ENCODE assay signal across 8 cellular contexts in the genomic region with DNA sequence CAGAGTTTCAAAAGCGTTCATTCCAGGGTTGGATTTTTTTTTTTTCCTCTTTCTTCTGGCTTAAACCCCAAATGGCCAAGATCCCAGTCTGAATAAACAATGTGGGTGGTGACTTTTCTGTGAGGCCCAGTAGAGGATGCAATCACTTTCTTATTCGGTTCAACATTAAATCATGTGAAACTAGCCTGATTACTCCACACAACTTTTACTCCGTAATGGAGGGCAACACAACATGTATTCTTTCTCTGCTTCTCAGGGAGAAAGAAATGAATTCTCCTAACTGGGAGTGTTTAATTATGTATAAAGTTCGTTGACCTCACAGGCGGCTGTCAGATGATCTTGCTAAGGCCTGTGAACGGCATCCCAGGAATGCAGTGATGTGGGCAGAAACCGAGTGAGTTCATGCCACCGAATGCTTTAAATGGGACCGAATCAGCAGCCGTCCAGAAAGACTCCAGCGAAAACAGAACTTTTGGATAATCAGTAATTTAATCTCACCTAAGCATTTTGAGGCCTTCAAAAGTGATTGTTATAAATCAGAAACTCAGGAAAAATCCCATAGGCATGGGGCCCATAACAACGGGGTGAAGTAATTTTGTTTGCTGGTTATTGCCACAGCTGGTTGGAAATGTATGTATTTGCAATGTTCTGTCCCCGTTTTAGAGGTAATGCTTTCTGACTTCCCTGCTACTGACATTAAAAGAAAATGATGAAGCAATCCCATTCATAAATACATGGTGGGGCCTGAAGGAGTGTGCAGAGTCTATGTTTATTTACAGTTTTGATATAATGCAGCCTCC.
A peak's percentile ranks its signal among the peaks of the same experiment; 100 is the strongest.
DNase-seq lines count a peak whose midpoint lies in the region; ATAC-seq and TF ChIP-seq lines count a peak whose summit lies in the region.

No MANE protein-coding gene starts in this region.

- WGBS in aorta, 2 donors: 4 to 5% methylated on average over 13 of the region's 13 CpGs

- peaks cover 5 to 8% of the 10 kb centered on the region in 2 donors for H3K4me1 ChIP-seq in aorta (ENCODE audit: control insufficient read depth in 1 of 2, insufficient read depth in 2 of 2, low read length in 2 of 2)

- H3K27me3 ChIP-seq in AG04450 (ENCODE audit: control insufficient read depth, insufficient read depth, low read length) (peaks cover 5% of the 10 kb centered on the region), aorta (ENCODE audit: control insufficient read depth in 1 of 2, insufficient read depth in 2 of 2, low read length in 1 of 2) (no peaks in the 10 kb centered on the region)

- H3K36me3 Mint-ChIP-seq in endothelial cell (ENCODE audit: low read depth, unreplicated experiment): no peaks in the 10 kb centered on the region

- POLR2A ChIA-PET in AG04450 (lab: Yijun Ruan, JAX): no interaction called here

- ATAC-seq in aorta (ENCODE audit: low FRiP score) (peak; percentile 88), HG02678 (IDR thresholded peaks at IDR 0.05; ENCODE audit: unreplicated experiment) (no peak)

- peak overlapping the region; percentile 5 for H3K27ac Mint-ChIP-seq in endothelial cell (ENCODE audit: unreplicated experiment)

- no peak for TF ChIP-seq CTCF in AG04450 (IDR thresholded peaks at IDR 0.05; ENCODE audit: low read depth, low read length)
- TF ChIP-seq CTCF in endothelial cell (IDR thresholded peaks at IDR 0.05; ENCODE audit: unreplicated experiment): no peak

- no peaks in the 10 kb centered on the region for H3K27me3 Mint-ChIP-seq in endothelial cell (ENCODE audit: unreplicated experiment)

- peaks cover 4% of the 10 kb centered on the region; the same call in 1 of the 2 replicates for H3K9me3 ChIP-seq in AG04450 (ENCODE audit: control insufficient read depth, insufficient read depth, low read length)
- no peaks in the 10 kb centered on the region for H3K9me3 ChIP-seq in aorta (ENCODE audit: control insufficient read depth, low read length)

- intact Hi-C loops in aorta (cut with DNase I): loop anchor here (5.0 to 10.0 kb wide), 5 partner anchors 63 to 106 kb away; no protein-coding TSS in a partner anchor

- no peak overlapping the region for H3K4me3 Mint-ChIP-seq in endothelial cell (ENCODE audit: unreplicated experiment)

- no peaks in the 10 kb centered on the region for H3K4me1 Mint-ChIP-seq in endothelial cell (ENCODE audit: unreplicated experiment)

- no peaks in the 10 kb centered on the region for H3K9me3 Mint-ChIP-seq in endothelial cell (ENCODE audit: unreplicated experiment)

- H3K27ac ChIP-seq in AG04450 (ENCODE audit: low read depth, low read length) (peak overlapping the region; percentile 67), aorta (ENCODE audit: low read depth in 1 of 2, low read length in 2 of 2) (peak overlapping the region; percentile 85 to 100)

- DNase-seq in AG04450 (ENCODE audit: low read depth, low spot score) (peak; percentile 61), LHCN-M2 (ENCODE audit: low read depth) (peak; percentile 93), endothelial cell (ENCODE audit: low spot score) (no peak), midbrain (lab: John Stamatoyannopoulos, UW) (peak; percentile 75), aorta (peak in 1 of 2 donors; percentile 70)
- DNase-seq in stimulated activated CD4-positive, alpha-beta T cell treated with anti-CD3 and anti-CD28 coated beads, Interleukin-2, amount 100 ng/mL, for 24 hours: no peak
- no peak for DNase-seq in stimulated activated CD4-positive, alpha-beta T cell treated with anti-CD3 and anti-CD28 coated beads, Interleukin-4, amount 100 ng/mL, for 24 hours

- H3K36me3 ChIP-seq in aorta (ENCODE audit: control insufficient read depth in 1 of 2, insufficient read depth in 2 of 2, low read length in 1 of 2): no peaks in the 10 kb centered on the region

- CTCF ChIA-PET in AG04450 (lab: Charles Lee): no interaction called here

- H3K4me3 ChIP-seq in AG04450 (ENCODE audit: low read depth, low read length) (peak overlapping the region; percentile 35), aorta (ENCODE audit: low read length in 2 of 2) (peak overlapping the region in 1 of 2 donors; percentile 49)

Comparison
In these comparisons a context has a peak if more than half of its experiments do, and no peak if none do; other contexts are left out.
1. DNase-seq: peak in AG04450 (single experiment), LHCN-M2 (single experiment) and midbrain (single experiment); none in endothelial cell (single experiment), stimulated activated CD4-positive, alpha-beta T cell treated with anti-CD3 and anti-CD28 coated beads, Interleukin-2, amount 100 ng/mL, for 24 hours (0 of 2) and stimulated activated CD4-positive, alpha-beta T cell treated with anti-CD3 and anti-CD28 coated beads, Interleukin-4, amount 100 ng/mL, for 24 hours (single experiment).